In the genomic region with DNA sequence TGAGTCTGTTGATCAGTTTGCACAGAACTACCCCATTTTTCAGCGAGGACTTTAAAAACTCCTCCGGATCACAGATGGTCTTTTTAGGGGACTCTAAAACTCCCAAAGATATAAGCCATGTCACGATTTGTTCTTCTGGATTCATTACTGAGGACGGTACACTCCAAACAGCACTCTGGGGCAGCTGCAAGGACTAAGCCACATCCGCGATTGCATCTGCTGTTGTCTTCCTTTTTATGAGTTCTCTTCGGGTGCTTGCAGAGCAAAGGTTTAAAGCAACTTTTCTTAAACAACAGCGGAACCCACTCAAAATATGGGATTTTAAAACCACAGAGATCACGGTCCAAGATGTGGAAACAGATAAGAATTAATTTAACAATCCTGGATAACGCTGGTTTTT, we compare ENCODE assay signal across 8 cellular contexts. TPM values are rescaled to one million over a fixed set of nuclear protein-coding genes. Genes with fewer than 3 reads are reported as not detected.
DNase-seq lines count a peak whose midpoint lies in the region; ATAC-seq and TF ChIP-seq lines count a peak whose summit lies in the region.

A gene with protein sequence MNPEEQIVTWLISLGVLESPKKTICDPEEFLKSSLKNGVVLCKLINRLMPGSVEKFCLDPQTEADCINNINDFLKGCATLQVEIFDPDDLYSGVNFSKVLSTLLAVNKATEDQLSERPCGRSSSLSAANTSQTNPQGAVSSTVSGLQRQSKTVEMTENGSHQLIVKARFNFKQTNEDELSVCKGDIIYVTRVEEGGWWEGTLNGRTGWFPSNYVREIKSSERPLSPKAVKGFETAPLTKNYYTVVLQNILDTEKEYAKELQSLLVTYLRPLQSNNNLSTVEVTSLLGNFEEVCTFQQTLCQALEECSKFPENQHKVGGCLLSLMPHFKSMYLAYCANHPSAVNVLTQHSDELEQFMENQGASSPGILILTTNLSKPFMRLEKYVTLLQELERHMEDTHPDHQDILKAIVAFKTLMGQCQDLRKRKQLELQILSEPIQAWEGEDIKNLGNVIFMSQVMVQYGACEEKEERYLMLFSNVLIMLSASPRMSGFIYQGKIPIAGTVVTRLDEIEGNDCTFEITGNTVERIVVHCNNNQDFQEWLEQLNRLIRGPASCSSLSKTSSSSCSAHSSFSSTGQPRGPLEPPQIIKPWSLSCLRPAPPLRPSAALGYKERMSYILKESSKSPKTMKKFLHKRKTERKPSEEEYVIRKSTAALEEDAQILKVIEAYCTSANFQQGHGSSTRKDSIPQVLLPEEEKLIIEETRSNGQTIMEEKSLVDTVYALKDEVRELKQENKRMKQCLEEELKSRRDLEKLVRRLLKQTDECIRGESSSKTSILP (minus strand): TSS at position 195 of the 400 bp plus-strand sequence. CDS start 50 bp downstream, at position 145.

- BruUV-seq in Calu3 (replicated peaks; lab: Mats Ljungman, UMichigan), result no TSS peak

- H3K27me3 ChIP-seq in tibial nerve, result no peaks in the 10 kb centered on the region

- CTCF ChIA-PET in Calu3 (lab: Charles Lee), result no interaction called here

- peak; percentile 50 for ATAC-seq in HG03066 (IDR thresholded peaks at IDR 0.05; ENCODE audit: low read depth, unreplicated experiment)
- ATAC-seq in left ventricle myocardium superior, result peak; percentile 69

- 31 to 43% methylated on average over 10 of the region's 10 CpGs for WGBS in tibial nerve, 2 donors

- intact Hi-C loops in left ventricle myocardium superior (cut with micrococcal nuclease) (no loop called here), Calu3 (cut with micrococcal nuclease; ENCODE audit: unreplicated experiment) (loop anchor here (5.0 kb wide), 1 partner anchor 458 kb away; no protein-coding TSS in a partner anchor)

- no peak within 1 kb of the TSS for H3K27ac Mint-ChIP-seq in Calu3 (ENCODE audit: unreplicated experiment)

- H3K9me3 ChIP-seq in tibial nerve, result no peaks in the 10 kb centered on the region

- no peaks in the 10 kb centered on the region for H3K36me3 Mint-ChIP-seq in Calu3 (ENCODE audit: insufficient read depth, unreplicated experiment)

- TF ChIP-seq CTCF in GM12865 (IDR thresholded peaks at IDR 0.05; ENCODE audit: insufficient read depth, low read depth, low read length, missing control alignments) (no peak), VCaP (conservative IDR thresholded peaks at IDR 0.05) (no peak), tibial nerve (IDR thresholded peaks at IDR 0.05) (no peak), Calu3 (IDR thresholded peaks at IDR 0.05; ENCODE audit: unreplicated experiment) (no peak)

- H3K4me3 ChIP-seq in GM12865 (ENCODE audit: low read depth, low read length) (peak within 1 kb of the TSS; percentile 71), tibial nerve (peak within 1 kb of the TSS; percentile 3 to 36 (median 20))

- no peaks in the 10 kb centered on the region for H3K4me1 Mint-ChIP-seq in Calu3 (ENCODE audit: low read depth, unreplicated experiment)

- no peaks in the 10 kb centered on the region for H3K36me3 ChIP-seq in tibial nerve

- no peak for TF ChIP-seq EP300 in tibial nerve (IDR thresholded peaks at IDR 0.05)

- no peak for TF ChIP-seq POLR2A in tibial nerve (IDR thresholded peaks at IDR 0.05)

- H3K4me3 Mint-ChIP-seq in Calu3 (ENCODE audit: low read depth, unreplicated experiment), result no peak within 1 kb of the TSS

- H3K27me3 Mint-ChIP-seq in Calu3 (ENCODE audit: unreplicated experiment), result peaks cover 7% of the 10 kb centered on the region

- H3K27ac ChIP-seq in VCaP, result 0 out of 2 replicates have a peak within 1 kb of the TSS, but pooled peaks have one; percentile 4
- H3K27ac ChIP-seq in tibial nerve, result peak within 1 kb of the TSS; percentile 26 to 74 (median 64)

- peak; percentile 65 for DNase-seq in GM12865 (ENCODE audit: low read depth)
- no peak for DNase-seq in left ventricle myocardium superior
- DNase-seq in tibial nerve (ENCODE audit: low spot score in 2 of 2), result no peak
- no peak for DNase-seq in DMS53 (lab: John Stamatoyannopoulos, UW)
- no peak for DNase-seq in NCI-H1417 (lab: John Stamatoyannopoulos, UW)
- DNase-seq in Calu3, result no peak

- H3K9me3 Mint-ChIP-seq in Calu3 (ENCODE audit: low read depth, unreplicated experiment), result no peaks in the 10 kb centered on the region

- H3K4me1 ChIP-seq in tibial nerve, result peaks cover 0 to 24% (median 0%) of the 10 kb centered on the region in 4 donors

RNA-seq across cellular contexts. Expression of the gene that starts here (rescaled TPM):
- total RNA-seq in left ventricle myocardium superior (44.2 TPM), tibial nerve (10 to 100 TPM; 23.7 to 41.1 (median 29.6) TPM), Calu3 (2022) (0.07 and 0.17 TPM in 2 replicates)

Comparison
In these comparisons a context has a peak if more than half of its experiments do, and no peak if none do; other contexts are left out.
1. RNA of the gene that starts here (total RNA-seq): 44.2 TPM in left ventricle myocardium superior (single experiment) and 23.7 to 41.1 TPM in tibial nerve; 0.07 to 0.17 TPM in Calu3; every median in the first group is over 10 times any median in the second.